7 cellular contexts compared by ENCODE assay signal in the genomic region with DNA sequence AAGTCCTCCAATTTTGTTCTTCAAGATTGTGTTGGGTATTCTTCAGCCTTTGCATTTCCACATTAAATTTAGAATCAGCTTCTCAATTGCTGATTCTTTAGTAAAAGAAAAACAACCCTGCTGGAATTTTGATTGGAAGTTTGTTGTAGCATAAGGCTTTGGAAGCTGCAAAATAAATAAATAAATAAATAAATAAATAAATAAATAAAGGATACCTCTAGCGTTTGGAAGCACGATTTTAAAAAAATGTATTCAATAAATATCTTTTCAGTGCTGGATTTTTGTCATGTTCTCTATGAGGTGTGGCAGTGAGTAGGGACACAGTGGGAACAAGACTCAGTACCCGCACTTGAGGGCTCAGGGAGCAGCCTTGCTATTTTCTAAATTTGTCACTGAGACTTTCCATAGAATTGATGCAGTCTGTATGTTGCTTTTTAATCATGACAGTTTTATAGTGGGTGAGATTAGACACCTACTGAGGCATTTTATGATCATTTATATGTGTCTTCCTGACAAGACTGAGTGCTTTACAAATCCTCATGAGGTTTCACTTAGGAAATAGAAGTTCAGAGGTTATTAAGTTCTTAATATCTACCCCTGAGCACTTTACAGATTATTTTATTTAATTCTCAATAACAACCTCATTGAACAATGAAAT.
"Had no signal": no experiment of that assay in that cellular context is flagged by ENCODE, and none has a peak within 500 bp of the region (broad histone marks: within the 10 kb centered on the region; RNA-seq: fewer than 3 reads in every experiment).

No MANE protein-coding gene starts in this region.

- FAIRE-seq: GM12878, GM12891, GM12892, GM18507, GM19239 had no signal

- ATAC-seq: GM12878 had no signal

- DNase-seq: GDM1, GF-D8 had no signal

- H3K4me3 ChIP-seq: GM12878 had no signal
